ENCODE assay signal across 19 cellular contexts in genomic region chr5:82584631-82585030, GRCh38.
DNase-seq lines count a peak whose midpoint lies in the region; ATAC-seq and TF ChIP-seq lines count a peak whose summit lies in the region.
"Had no signal": no experiment of that assay in that cellular context is flagged by ENCODE, and none has a peak within 500 bp of the region (broad histone marks: within the 10 kb centered on the region; RNA-seq: fewer than 3 reads in every experiment).

No MANE protein-coding gene starts in this region.

- no peaks in the 10 kb centered on the region for H3K27me3 ChIP-seq in upper lobe of right lung
- H3K27me3 ChIP-seq: BLaER1 had no signal

- no peak overlapping the region for H3K27ac ChIP-seq in upper lobe of right lung
- H3K27ac ChIP-seq: BLaER1, RWPE1 had no signal

- intact Hi-C loops in Right ventricle myocardium superior (cut with DNase I), result no loop called here
- intact Hi-C loops in cardiac septum (cut with DNase I), result no loop called here
- intact Hi-C loops in upper lobe of right lung (cut with DNase I), result no loop called here

- no peaks in the 10 kb centered on the region for H3K36me3 Mint-ChIP-seq in osteocyte (ENCODE audit: unreplicated experiment)
- H3K36me3 Mint-ChIP-seq: CD8-positive, alpha-beta T cell had no signal

- no peaks in the 10 kb centered on the region for H3K9me3 ChIP-seq in upper lobe of right lung

- H3K4me3 ChIP-seq in upper lobe of right lung, result no peak overlapping the region
- H3K4me3 ChIP-seq: BLaER1, K562 had no signal

- no peaks in the 10 kb centered on the region for H3K4me1 Mint-ChIP-seq in osteocyte (ENCODE audit: unreplicated experiment)

- no peak overlapping the region for H3K27ac Mint-ChIP-seq in osteocyte (ENCODE audit: unreplicated experiment)
- H3K27ac Mint-ChIP-seq: CD8-positive, alpha-beta T cell had no signal

- peaks cover 35% of the 10 kb centered on the region for H3K9me3 Mint-ChIP-seq in osteocyte (ENCODE audit: unreplicated experiment)

- ATAC-seq in Right ventricle myocardium superior (ENCODE audit: poor library complexity), result peak; percentile 43
- ATAC-seq in left lobe of liver, result peak; percentile 92
- ATAC-seq in upper lobe of right lung, result peak; percentile 15
- ATAC-seq: CD8-positive, alpha-beta T cell; K562 had no signal

- no peaks in the 10 kb centered on the region for H3K36me3 ChIP-seq in upper lobe of right lung
- H3K36me3 ChIP-seq: BLaER1 had no signal

- H3K4me3 Mint-ChIP-seq in osteocyte (ENCODE audit: unreplicated experiment), result no peak overlapping the region
- H3K4me3 Mint-ChIP-seq: CD8-positive, alpha-beta T cell had no signal

- in situ Hi-C loops in G401 (cut with HindIII; ENCODE audit: low sequenced_read_pairs), result no loop called here

- DNase-seq in Right ventricle myocardium superior (no peak), cardiac septum (ENCODE audit: low spot score) (no peak), left lobe of liver (ENCODE audit: low spot score) (peak; percentile 95), pons (ENCODE audit: low spot score) (peak; percentile 13), upper lobe of right lung (no peak), G401 (ENCODE audit: low spot score) (no peak), osteocyte (ENCODE audit: extremely low spot score, unreplicated experiment) (no peak), kidney glomerular epithelial cell (lab: John Stamatoyannopoulos, UW) (no peak)
- DNase-seq: 8988T; CD8-positive, alpha-beta T cell; DMS79; GOT3; NCI-H1930; NCI-H2171; NCI-H446 treated with DMSO at 0.1 percent for 48 hours; NCI-H748 treated with DMSO at 0.1 percent for 48 hours had no signal

- H3K4me1 ChIP-seq in upper lobe of right lung, result no peaks in the 10 kb centered on the region
- H3K4me1 ChIP-seq: BLaER1 had no signal

- TF ChIP-seq CTCF in upper lobe of right lung (IDR thresholded peaks at IDR 0.05) (no peak), osteocyte (IDR thresholded peaks at IDR 0.05) (no peak)

- H3K27me3 Mint-ChIP-seq in osteocyte (ENCODE audit: unreplicated experiment), result peaks cover 14% of the 10 kb centered on the region

Comparison
In these comparisons a context has a peak if more than half of its experiments do, and no peak if none do; other contexts are left out.
1. ATAC-seq: peak in every context shown above with its lines; median percentile 92 in left lobe of liver; 43 in Right ventricle myocardium superior; 15 in upper lobe of right lung.
2. DNase-seq: peak in left lobe of liver (single experiment) and pons (single experiment); none in Right ventricle myocardium superior (single experiment), cardiac septum (single experiment), upper lobe of right lung (single experiment), G401 (single experiment), osteocyte (single experiment) and kidney glomerular epithelial cell (single experiment).